ENCODE assay signal across 8 cellular contexts in genomic region chr14:49999216-49999761, GRCh38.
DNase-seq lines count a peak whose midpoint lies in the region; ATAC-seq, FAIRE-seq and TF ChIP-seq lines count a peak whose summit lies in the region.

No MANE protein-coding gene starts in this region.

- no peaks in the 10 kb centered on the region for H3K9me3 ChIP-seq in A549
- H3K9me3 ChIP-seq in heart right ventricle: no peaks in the 10 kb centered on the region

- no peaks in the 10 kb centered on the region for H3K27me3 ChIP-seq in heart right ventricle

- WGBS in A549 (ENCODE audit: missing lambda C conversion rate): 3% methylated on average over 4 of the region's 4 CpGs
- WGBS in heart right ventricle, 2 donors: 41 to 43% methylated on average over 4 of the region's 4 CpGs

- no peak for TF ChIP-seq RAD21 in A549 (conservative IDR thresholded peaks at IDR 0.05 in 1 of 2, IDR thresholded peaks at IDR 0.05 in 1 of 2)

- ATAC-seq in A549 (peak; percentile 61), GM19035 (IDR thresholded peaks at IDR 0.05; ENCODE audit: unreplicated experiment) (peak; percentile 48), HG03159 (IDR thresholded peaks at IDR 0.05; ENCODE audit: unreplicated experiment) (peak; percentile 53), heart right ventricle (peak; percentile 38 to 78 (median 67))

- CTCF ChIA-PET in A549 (lab: Yijun Ruan, JAX): interaction anchor here (0.9 to 4.6 kb wide), 9 partner anchors 25 to 146 kb away, joined by 3 to 16 read pairs (median 4); partner anchors contain the start of gene NEMF
- CTCF ChIA-PET in activated naive CD4-positive, alpha-beta T cell treated with anti-CD3 and anti-CD28 coated beads for 36 hours (lab: Charles Lee): interaction anchor here (0.6 to 4.6 kb wide), 10 partner anchors 8 to 137 kb away, joined by 3 to 27 read pairs (median 5); no protein-coding TSS in a partner anchor

- H3K9me3 Mint-ChIP-seq in activated naive CD4-positive, alpha-beta T cell treated with anti-CD3 and anti-CD28 coated beads for 36 hours: no peaks in the 10 kb centered on the region

- FAIRE-seq in A549 (lab: Jason Lieb, UNC): no peak

- H3K27ac Mint-ChIP-seq in activated naive CD4-positive, alpha-beta T cell treated with anti-CD3 and anti-CD28 coated beads for 36 hours: peak overlapping the region; percentile 98

- H3K27ac ChIP-seq in A549 (peak overlapping the region; percentile 90 to 94), heart right ventricle (peak overlapping the region; percentile 69 to 94 (median 84)), skin epidermis (peak overlapping the region in 20 of 21 experiments; percentile 81 to 99 (median 94))

- H3K27me3 Mint-ChIP-seq in activated naive CD4-positive, alpha-beta T cell treated with anti-CD3 and anti-CD28 coated beads for 36 hours (ENCODE audit: low read depth): no peaks in the 10 kb centered on the region

- H3K4me3 ChIP-seq in A549 (no peak overlapping the region), heart right ventricle (no peak overlapping the region), skin epidermis (no peak overlapping the region)

- TF ChIP-seq CTCF in A549 (IDR thresholded peaks at IDR 0.05) (no peak), heart right ventricle (IDR thresholded peaks at IDR 0.05) (no peak)

- TF ChIP-seq POLR2A in A549 (IDR thresholded peaks at IDR 0.05; ENCODE audit: low read length): no peak; the same call in 1 of the 2 replicates

- intact Hi-C loops in activated naive CD4-positive, alpha-beta T cell treated with anti-CD3 and anti-CD28 coated beads for 36 hours (cut with micrococcal nuclease): loop anchor here (1.0 kb wide), 1 partner anchor 37 kb away; no protein-coding TSS in a partner anchor
- intact Hi-C loops in heart right ventricle (cut with DNase I): no loop called here

- H3K4me1 ChIP-seq in A549: peaks cover 57% of the 10 kb centered on the region
- H3K4me1 ChIP-seq in heart right ventricle: peaks cover 14 to 69% (median 54%) of the 10 kb centered on the region in 9 donors

- TF ChIP-seq EP300 in A549 (IDR thresholded peaks at IDR 0.05): no peak

- peak overlapping the region; percentile 55 for H3K4me3 Mint-ChIP-seq in activated naive CD4-positive, alpha-beta T cell treated with anti-CD3 and anti-CD28 coated beads for 36 hours

- peaks cover 42% of the 10 kb centered on the region for H3K4me1 Mint-ChIP-seq in activated naive CD4-positive, alpha-beta T cell treated with anti-CD3 and anti-CD28 coated beads for 36 hours (ENCODE audit: low read depth)

- peak overlapping the region; percentile 88 for H3K4me2 ChIP-seq in A549

- H3K36me3 ChIP-seq in heart right ventricle: no peaks in the 10 kb centered on the region

- no peaks in the 10 kb centered on the region for H3K36me3 Mint-ChIP-seq in activated naive CD4-positive, alpha-beta T cell treated with anti-CD3 and anti-CD28 coated beads for 36 hours (ENCODE audit: low read depth)

- POLR2A ChIA-PET in A549 (lab: Yijun Ruan, JAX): interaction anchor here (0.5 to 2.3 kb wide), 6 partner anchors 24 to 136 kb away, joined by 3 to 7 read pairs (median 5); partner anchors contain the start of gene ARF6

- DNase-seq in A549 (ENCODE audit: low read depth in 1 of 2, low spot score in 1 of 2) (peak; percentile 77 to 87), SK-N-DZ (ENCODE audit: low spot score) (peak; percentile 66), heart right ventricle (peak; percentile 70 to 82), NCI-H2196 (lab: John Stamatoyannopoulos, UW; ENCODE audit: unreplicated experiment) (no peak)
- DNase-seq in activated naive CD4-positive, alpha-beta T cell treated with anti-CD3 and anti-CD28 coated beads for 36 hours: peak; percentile 85

TF ChIP-seq in A549, 52 proteins besides CTCF, POLR2A, EP300 and RAD21:
- TF ChIP-seq MAX (IDR thresholded peaks at IDR 0.05) (peak; percentile 2; the same call in 1 of the 2 replicates), CHD4 (IDR thresholded peaks at IDR 0.05; ENCODE audit: borderline replicate concordance) (no peak), SMC3 (IDR thresholded peaks at IDR 0.05) (0 out of 3 replicates have a peak, but pooled peaks have one; percentile 17), ESRRA (IDR thresholded peaks at IDR 0.05; ENCODE audit: borderline replicate concordance, low read length) (no peak), FOSL2 (IDR thresholded peaks at IDR 0.05) (no peak), FOSL2 (CRISPR knock-in tag; IDR thresholded peaks at IDR 0.05) (peak; percentile 57), PHF8 (IDR thresholded peaks at IDR 0.05; ENCODE audit: borderline replicate concordance, low read depth) (no peak), TFCP2L1 (CRISPR knock-in tag; IDR thresholded peaks at IDR 0.05) (no peak), EHF (CRISPR knock-in tag; IDR thresholded peaks at IDR 0.05) (no peak), GATA3 (IDR thresholded peaks at IDR 0.05; ENCODE audit: borderline replicate concordance) (peak; percentile 73; the same call in 1 of the 2 replicates)
